ENCODE assay signal across 1 cellular context in the genomic region with DNA sequence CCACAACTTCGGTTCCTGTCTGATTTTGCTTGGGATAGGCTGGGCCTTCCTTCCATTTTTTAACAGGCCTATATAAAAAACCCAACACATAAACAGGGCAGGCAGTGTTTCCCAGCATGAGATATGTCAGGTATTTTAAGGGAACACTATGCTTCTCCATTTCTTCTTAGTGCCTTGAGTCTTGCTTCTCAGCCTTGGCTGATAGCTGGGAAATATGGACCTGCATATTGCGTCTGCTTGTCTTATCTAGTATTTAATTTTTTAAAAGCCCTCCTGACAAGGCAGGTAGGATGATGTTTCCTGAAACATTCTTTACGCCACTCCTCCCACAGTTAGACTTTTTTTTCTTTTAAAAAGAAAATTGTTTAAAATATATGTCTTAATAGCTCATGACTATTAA.
TF ChIP-seq lines count a peak whose summit lies in the region.

No MANE protein-coding gene starts in this region.

TF ChIP-seq in GM23338, 12 proteins besides CTCF, POLR2A, EP300 and RAD21 (continued from another document):
- TF ChIP-seq, protein P1, sequence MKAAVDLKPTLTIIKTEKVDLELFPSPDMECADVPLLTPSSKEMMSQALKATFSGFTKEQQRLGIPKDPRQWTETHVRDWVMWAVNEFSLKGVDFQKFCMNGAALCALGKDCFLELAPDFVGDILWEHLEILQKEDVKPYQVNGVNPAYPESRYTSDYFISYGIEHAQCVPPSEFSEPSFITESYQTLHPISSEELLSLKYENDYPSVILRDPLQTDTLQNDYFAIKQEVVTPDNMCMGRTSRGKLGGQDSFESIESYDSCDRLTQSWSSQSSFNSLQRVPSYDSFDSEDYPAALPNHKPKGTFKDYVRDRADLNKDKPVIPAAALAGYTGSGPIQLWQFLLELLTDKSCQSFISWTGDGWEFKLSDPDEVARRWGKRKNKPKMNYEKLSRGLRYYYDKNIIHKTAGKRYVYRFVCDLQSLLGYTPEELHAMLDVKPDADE (IDR thresholded peaks at IDR 0.05) = no peak
- no peak for TF ChIP-seq NANOG (IDR thresholded peaks at IDR 0.05; ENCODE audit: borderline replicate concordance)
TF ChIP-seq in GM23338: peak in this region for 0.
